8 cellular contexts compared by ENCODE assay signal in genomic region chr9:131627846-131628820, GRCh38.
DNase-seq lines count a peak whose midpoint lies in the region; ATAC-seq and TF ChIP-seq lines count a peak whose summit lies in the region.

No MANE protein-coding gene starts in this region.

- TF ChIP-seq POLR2A in GM18505 (IDR thresholded peaks at IDR 0.05; ENCODE audit: borderline replicate concordance, extremely low read depth, insufficient read depth, insufficient read length) = no peak

- H3K9ac ChIP-seq in colonic mucosa (ENCODE audit: low read depth in 2 of 2, low read length in 2 of 2) = peak overlapping the region; percentile 66 to 68

- H3K9me3 ChIP-seq in colonic mucosa = no peaks in the 10 kb centered on the region
- H3K9me3 ChIP-seq in osteoblast (ENCODE audit: low read depth, low read length) = no peaks in the 10 kb centered on the region

- peaks cover 3% of the 10 kb centered on the region for H3K4me1 ChIP-seq in colonic mucosa
- H3K4me1 ChIP-seq in osteoblast (ENCODE audit: insufficient read depth, low read length) = peaks cover 12% of the 10 kb centered on the region

- H3K4me2 ChIP-seq in osteoblast (ENCODE audit: insufficient read depth, low read length) = no peak overlapping the region

- no peaks in the 10 kb centered on the region for H4K20me1 ChIP-seq in osteoblast (ENCODE audit: insufficient read depth, low read length)

- ATAC-seq in GM21737 (IDR thresholded peaks at IDR 0.05; ENCODE audit: unreplicated experiment) = peak; percentile 32
- ATAC-seq in GM18505 (IDR thresholded peaks at IDR 0.05; ENCODE audit: unreplicated experiment) = no peak
- ATAC-seq in HG03521 (IDR thresholded peaks at IDR 0.05; ENCODE audit: unreplicated experiment) = no peak

- intact Hi-C loops in colonic mucosa (cut with DNase I) = no loop called here

- H3K79me2 ChIP-seq in osteoblast (ENCODE audit: insufficient read depth, low read length) = no peaks in the 10 kb centered on the region

- H2AFZ ChIP-seq in osteoblast (ENCODE audit: low read length) = peak overlapping the region; percentile 5

- H3K27ac ChIP-seq in colonic mucosa (peak overlapping the region; percentile 91), osteoblast (ENCODE audit: low read depth, low read length) (peak overlapping the region; percentile 75)

- peak overlapping the region; percentile 19 for H3K4me3 ChIP-seq in colonic mucosa
- no peak overlapping the region for H3K4me3 ChIP-seq in osteoblast (ENCODE audit: insufficient read depth, low read length)

- H3K36me3 ChIP-seq in colonic mucosa (no peaks in the 10 kb centered on the region), osteoblast (ENCODE audit: insufficient read depth, low read length) (peaks cover 12% of the 10 kb centered on the region)

- TF ChIP-seq CTCF in colonic mucosa (IDR thresholded peaks at IDR 0.05) (no peak), osteoblast (IDR thresholded peaks at IDR 0.05; ENCODE audit: extremely low read depth, low read depth, low read length) (no peak)

- no peaks in the 10 kb centered on the region for H3K27me3 ChIP-seq in colonic mucosa
- no peaks in the 10 kb centered on the region for H3K27me3 ChIP-seq in osteoblast (ENCODE audit: insufficient read depth, low read length)

- DNase-seq in T-helper 22 cell (ENCODE audit: low read depth) (peak; percentile 27), colonic mucosa (peak; percentile 95), osteoblast (ENCODE audit: insufficient read length, low spot score, missing footprints) (no peak), COLO668 (lab: John Stamatoyannopoulos, UW; ENCODE audit: unreplicated experiment) (no peak), AML-193 (lab: John Stamatoyannopoulos, UW) (no peak)

Comparison
In these comparisons a context has a peak if more than half of its experiments do, and no peak if none do; other contexts are left out.
1. DNase-seq: peak in T-helper 22 cell (single experiment) and colonic mucosa (single experiment); none in osteoblast (single experiment), COLO668 (single experiment) and AML-193 (0 of 2).